Comparison of ENCODE assay signal across 8 cellular contexts in genomic region chr5:66595877-66596790, GRCh38. TPM values are rescaled to one million over a fixed set of nuclear protein-coding genes. Genes with fewer than 3 reads are reported as not detected.
DNase-seq lines count a peak whose midpoint lies in the region; ATAC-seq and TF ChIP-seq lines count a peak whose summit lies in the region.

Gene MAST4 (plus strand): TSS chr5:66596393. CDS start chr5:66596656, 263 bp downstream.

- POLR2A ChIA-PET in CD8-positive, alpha-beta memory T cell (lab: Charles Lee) = no interaction called here

- H3K4me1 ChIP-seq in CD8-positive, alpha-beta memory T cell (ENCODE audit: insufficient read depth, low read length) = no peaks in the 10 kb centered on the region

- peak within 1 kb of the TSS in 1 of 8 donors; percentile 2 for H3K27ac Mint-ChIP-seq in CD8-positive, alpha-beta memory T cell

- peak; percentile 99 for ATAC-seq in GM19467 (IDR thresholded peaks at IDR 0.05; ENCODE audit: unreplicated experiment)

- H3K4me3 Mint-ChIP-seq in CD8-positive, alpha-beta memory T cell = peak within 1 kb of the TSS in 6 of 7 donors; percentile 61 to 78 (median 69)

- H3K9me3 Mint-ChIP-seq in CD8-positive, alpha-beta memory T cell = no peaks in the 10 kb centered on the region

- peak in 2 of 5 donors; percentile 2 for DNase-seq in CD8-positive, alpha-beta memory T cell
- DNase-seq in HK-2 (ENCODE audit: unreplicated experiment) (peak; percentile 67), NCI-H748 treated with DMSO at 0.1 percent for 48 hours (lab: John Stamatoyannopoulos, UW) (peak; percentile 86), erythroblast (lab: John Stamatoyannopoulos, UW) (peak; percentile 85 to 88), middle frontal gyrus (ENCODE audit: extremely low spot score, low spot score) (peak; percentile 73)
- DNase-seq in activated CD8-positive, alpha-beta memory T cell treated with anti-CD3 and anti-CD28 coated beads, Interleukin-2, amount 50 U/mL, for 24 hours (ENCODE audit: extremely low read depth) = peak; percentile 17
- peak; percentile 82 for DNase-seq in stimulated activated CD8-positive, alpha-beta memory T cell treated with anti-CD3 and anti-CD28 coated beads, Interleukin-4, amount 100 ng/mL, for 48 hours

- peaks cover 4% of the 10 kb centered on the region for H3K27me3 ChIP-seq in CD8-positive, alpha-beta memory T cell (ENCODE audit: insufficient read depth, low read length, poor library complexity, severe bottlenecking)

- peak; percentile 85 for TF ChIP-seq POLR2A in erythroblast (IDR thresholded peaks at IDR 0.05; ENCODE audit: low read length)

- H3K9me3 ChIP-seq in CD8-positive, alpha-beta memory T cell (ENCODE audit: low read length) = no peaks in the 10 kb centered on the region

- H3K36me3 Mint-ChIP-seq in CD8-positive, alpha-beta memory T cell = no peaks in the 10 kb centered on the region

- no peaks in the 10 kb centered on the region for H3K36me3 ChIP-seq in CD8-positive, alpha-beta memory T cell (ENCODE audit: insufficient read depth, low read length)

- no peak within 1 kb of the TSS for H3K27ac ChIP-seq in CD8-positive, alpha-beta memory T cell (ENCODE audit: low read depth, low read length)

- CTCF ChIA-PET in CD8-positive, alpha-beta memory T cell (lab: Charles Lee) = no interaction called here

- H3K4me1 Mint-ChIP-seq in CD8-positive, alpha-beta memory T cell = peaks cover 13 to 19% (median 16%) of the 10 kb centered on the region in 3 donors

- H3K4me3 ChIP-seq in CD8-positive, alpha-beta memory T cell (ENCODE audit: low read length) = peak within 1 kb of the TSS; percentile 26

- peaks cover 33 to 64% of the 10 kb centered on the region in 2 donors for H3K27me3 Mint-ChIP-seq in CD8-positive, alpha-beta memory T cell

RNA-seq across cellular contexts. Expression of gene MAST4, which starts in this region (rescaled TPM):
- total RNA-seq in CD8-positive, alpha-beta memory T cell = 1 to 10 TPM; 6.5 to 7.2 TPM
- 5.0 TPM for polyA plus RNA-seq in CD8-positive, alpha-beta memory T cell
